12 cellular contexts compared by ENCODE assay signal in genomic region chr2:231410293-231411004, GRCh38. TPM values are rescaled to one million over a fixed set of nuclear protein-coding genes. Genes with fewer than 3 reads are reported as not detected.
DNase-seq lines count a peak whose midpoint lies in the region; ATAC-seq, FAIRE-seq and TF ChIP-seq lines count a peak whose summit lies in the region.
"Had no signal": no experiment of that assay in that cellular context is flagged by ENCODE, and none has a peak within 500 bp of the region (broad histone marks: within the 10 kb centered on the region; RNA-seq: fewer than 3 reads in every experiment).

No MANE protein-coding gene starts in this region.

- peak overlapping the region; percentile 98 for H3K18ac ChIP-seq in H1 (ENCODE audit: extremely low read depth, low read length)
- no peak overlapping the region for H3K18ac ChIP-seq in neuronal stem cell (ENCODE audit: low read length)

- TF ChIP-seq CTCF in SK-N-SH (IDR thresholded peaks at IDR 0.05): peak; percentile 47
- peak; percentile 58 for TF ChIP-seq CTCF in Loucy (conservative IDR thresholded peaks at IDR 0.05; ENCODE audit: low read length)
- TF ChIP-seq CTCF in H1 (IDR thresholded peaks at IDR 0.05; ENCODE audit: control extremely low read depth in 1 of 3, insufficient read depth in 1 of 3, low read depth in 1 of 3, low read length in 3 of 3): peak; percentile 79 to 91 (median 88)
- TF ChIP-seq CTCF in gastroesophageal sphincter (IDR thresholded peaks at IDR 0.05): no peak

- TF ChIP-seq EP300 in SK-N-SH (IDR thresholded peaks at IDR 0.05; ENCODE audit: borderline replicate concordance in 1 of 2, low read depth in 1 of 2, low read length in 1 of 2): no peak
- peak in 1 of 2 experiments; percentile 83; a peak in 1 of 3 replicates for TF ChIP-seq EP300 in H1 (IDR thresholded peaks at IDR 0.05; ENCODE audit: borderline replicate concordance in 1 of 2, low read depth in 2 of 2, low read length in 2 of 2)
- TF ChIP-seq EP300 in gastroesophageal sphincter (IDR thresholded peaks at IDR 0.05): no peak

- H3K23me2 ChIP-seq in H1 (ENCODE audit: low read depth, low read length): no peaks in the 10 kb centered on the region; the same call in 1 of the 2 replicates

- H3K9ac ChIP-seq in SK-N-SH (no peak overlapping the region), Loucy (ENCODE audit: low read depth, low read length, poor library complexity, severe bottlenecking) (no peak overlapping the region), H1 (replicated peaks in 1 of 4; ENCODE audit: extremely low read depth in 1 of 4, low read depth in 3 of 4, low read length in 3 of 4) (peak overlapping the region in 2 of 4 experiments; percentile 45 to 53; a peak in 2 of 7 replicates), neuronal stem cell (ENCODE audit: low read depth, low read length, poor library complexity) (no peak overlapping the region)

- TF ChIP-seq RAD21 in SK-N-SH (IDR thresholded peaks at IDR 0.05; ENCODE audit: low read length) (no peak), H1 (IDR thresholded peaks at IDR 0.05 in 1 of 2, conservative IDR thresholded peaks at IDR 0.05 in 1 of 2; ENCODE audit: low read depth in 2 of 2, low read length in 2 of 2) (peak; percentile 57 to 75)

- H2BK12ac ChIP-seq in H1 (ENCODE audit: low read depth, low read length) (peak overlapping the region; percentile 98; the same call in 1 of the 2 replicates), neuronal stem cell (ENCODE audit: low read length) (no peak overlapping the region)

- H3K14ac ChIP-seq in H1 (ENCODE audit: insufficient read length) (no peak overlapping the region), neuronal stem cell (ENCODE audit: low read length) (no peak overlapping the region)

- no peaks in the 10 kb centered on the region for H3K79me1 ChIP-seq in H1 (ENCODE audit: low read depth, low read length)
- no peaks in the 10 kb centered on the region for H3K79me1 ChIP-seq in neuronal stem cell (ENCODE audit: low read depth, low read length)

- H3K27ac ChIP-seq in SK-N-SH (ENCODE audit: low read depth in 2 of 2, low read length in 1 of 2) (no peak overlapping the region), H1 (ENCODE audit: low read depth, low read length) (peak overlapping the region; percentile 91), neuronal stem cell (replicated peaks; ENCODE audit: low read length) (no peak overlapping the region), gastroesophageal sphincter (no peak overlapping the region)

- H4K5ac ChIP-seq in H1 (ENCODE audit: insufficient read length, low read depth, low read length): peak overlapping the region; percentile 77

- H3K36me3 ChIP-seq in SK-N-SH (replicated peaks in 1 of 2; ENCODE audit: control insufficient read depth in 1 of 2, insufficient read depth in 2 of 2, low read length in 1 of 2): no peaks in the 10 kb centered on the region
- H3K36me3 ChIP-seq in Loucy (ENCODE audit: insufficient read depth, low read length): no peaks in the 10 kb centered on the region
- H3K36me3 ChIP-seq in H1 (ENCODE audit: control insufficient read depth in 2 of 4, insufficient read depth in 4 of 4, low read length in 3 of 4): no peaks in the 10 kb centered on the region
- H3K36me3 ChIP-seq in neuronal stem cell (replicated peaks in 1 of 2; ENCODE audit: control insufficient read depth in 2 of 2, insufficient read depth in 2 of 2, low read length in 2 of 2): no peaks in the 10 kb centered on the region
- no peaks in the 10 kb centered on the region for H3K36me3 ChIP-seq in gastroesophageal sphincter

- no peak overlapping the region for H3K56ac ChIP-seq in H1 (replicated peaks; ENCODE audit: insufficient read length, low read depth, low read length)

- H3F3A ChIP-seq in SK-N-SH (replicated peaks; ENCODE audit: insufficient read depth) (peaks cover 7% of the 10 kb centered on the region), Loucy (ENCODE audit: low read depth) (no peaks in the 10 kb centered on the region)

- H3K4me2 ChIP-seq in SK-N-SH: no peak overlapping the region
- no peak overlapping the region for H3K4me2 ChIP-seq in Loucy (ENCODE audit: low read depth, low read length, poor library complexity, severe bottlenecking)
- H3K4me2 ChIP-seq in H1 (ENCODE audit: insufficient read depth in 1 of 2, low read depth in 2 of 2, low read length in 2 of 2): peak overlapping the region; percentile 55 to 72
- no peak overlapping the region for H3K4me2 ChIP-seq in neuronal stem cell (ENCODE audit: insufficient read depth, low read length, poor library complexity, severe bottlenecking)

- H2BK5ac ChIP-seq in H1 (ENCODE audit: low read depth, low read length): peak overlapping the region; percentile 97
- no peak overlapping the region for H2BK5ac ChIP-seq in neuronal stem cell (ENCODE audit: low read length)

- peak; percentile 57 for FAIRE-seq in H1 (lab: Jason Lieb, UNC)

- peak overlapping the region; percentile 87; the same call in 1 of the 2 replicates for H4K8ac ChIP-seq in H1 (ENCODE audit: extremely low read depth, insufficient read depth, low read length)
- H4K8ac ChIP-seq in neuronal stem cell (ENCODE audit: low read depth, low read length): no peak overlapping the region

- H3K27me3 ChIP-seq in SK-N-SH (ENCODE audit: insufficient read depth) (no peaks in the 10 kb centered on the region), Loucy (ENCODE audit: insufficient read depth, low read length, poor library complexity, severe bottlenecking) (no peaks in the 10 kb centered on the region), H1 (replicated peaks in 1 of 4; ENCODE audit: control insufficient read depth in 3 of 4, extremely low read depth in 1 of 4, insufficient read depth in 3 of 4, low read length in 3 of 4) (no peaks in the 10 kb centered on the region), neuronal stem cell (ENCODE audit: control insufficient read depth in 3 of 3, insufficient read depth in 3 of 3, low read depth in 1 of 3, low read length in 3 of 3) (peaks cover 0 to 7% (median 0%) of the 10 kb centered on the region in 3 experiments), gastroesophageal sphincter (no peaks in the 10 kb centered on the region)

- H2BK15ac ChIP-seq in H1 (ENCODE audit: low read length) (peak overlapping the region; percentile 81; the same call in 1 of the 2 replicates), neuronal stem cell (ENCODE audit: low read length) (no peak overlapping the region)

- H4K20me1 ChIP-seq in SK-N-SH (ENCODE audit: insufficient read depth): no peaks in the 10 kb centered on the region
- H4K20me1 ChIP-seq in Loucy (ENCODE audit: insufficient read depth, low read length, poor library complexity, severe bottlenecking): no peaks in the 10 kb centered on the region
- H4K20me1 ChIP-seq in H1 (replicated peaks in 1 of 2; ENCODE audit: control insufficient read depth in 1 of 2, insufficient read depth in 2 of 2, low read length in 2 of 2): no peaks in the 10 kb centered on the region

- H3K23ac ChIP-seq in H1 (ENCODE audit: insufficient read length) (no peak overlapping the region), neuronal stem cell (ENCODE audit: low read depth, low read length, poor library complexity) (peak overlapping the region; percentile 21)

- POLR2A ChIA-PET in SK-N-SH (lab: Yijun Ruan, JAX): no interaction called here
- POLR2A ChIA-PET in H1 (lab: Charles Lee; ENCODE audit: partially characterized antibody): interaction anchor here (0.6 to 20.1 kb wide), 28 partner anchors 10 to 452 kb away, joined by 3 to 235 read pairs (median 4); partner anchors contain the start of genes B3GNT7 and NCL

- TF ChIP-seq POLR2A in H1 (IDR thresholded peaks at IDR 0.05; ENCODE audit: control extremely low read depth in 1 of 2, low read depth in 2 of 2, low read length in 2 of 2) (peak in 1 of 2 experiments; percentile 67; a peak in 2 of 3 replicates), gastroesophageal sphincter (IDR thresholded peaks at IDR 0.05) (no peak)

- H3K9me2 ChIP-seq in SK-N-SH (no peaks in the 10 kb centered on the region), Loucy (replicated peaks; ENCODE audit: low read depth, low read length) (no peaks in the 10 kb centered on the region)

- H3K4ac ChIP-seq in H1 (replicated peaks; ENCODE audit: insufficient read length, low read depth, low read length): peak overlapping the region; percentile 82
- H3K4ac ChIP-seq in neuronal stem cell (ENCODE audit: low read length): no peak overlapping the region

- H2BK120ac ChIP-seq in H1 (replicated peaks; ENCODE audit: low read depth, low read length): peak overlapping the region; percentile 68
- no peak overlapping the region for H2BK120ac ChIP-seq in neuronal stem cell (ENCODE audit: low read depth, low read length)

- ATAC-seq in SK-N-SH treated with all-trans-retinoic acid at 6 μM for 48 hours: no peak
- ATAC-seq in GM21515 (IDR thresholded peaks at IDR 0.05; ENCODE audit: unreplicated experiment): no peak
- ATAC-seq in gastroesophageal sphincter: no peak
- ATAC-seq: right cardiac atrium had no signal

- WGBS in SK-N-SH (ENCODE audit: low lambda C conversion rate): 93% methylated on average over 6 of the region's 6 CpGs
- 38% methylated on average over 6 of the region's 6 CpGs; no CpG with 5 or more reads in 1 of the 2 experiments for WGBS in H1 (ENCODE audit: extremely low coverage in 1 of 2, insufficient coverage in 1 of 2, insufficient read length in 1 of 2, insufficient replicate concordance in 2 of 2, low coverage in 1 of 2, low lambda C conversion rate in 2 of 2, missing lambda C conversion rate in 1 of 2), 2 experiments
- WGBS in neuronal stem cell (ENCODE audit: extremely low coverage in 2 of 2, insufficient read length in 2 of 2, insufficient replicate concordance in 1 of 2), 2 donors: no CpG with 5 or more reads among the region's 6 CpGs
- WGBS in gastroesophageal sphincter (ENCODE audit: low coverage in 1 of 2), 2 donors: 74% methylated on average over 3 of the region's 6 CpGs; no CpG with 5 or more reads in 1 of the 2 donors

- H2AK5ac ChIP-seq in H1 (ENCODE audit: low read depth, low read length): no peak overlapping the region
- no peak overlapping the region for H2AK5ac ChIP-seq in neuronal stem cell (ENCODE audit: low read depth, low read length)

- H3K79me2 ChIP-seq in SK-N-SH (ENCODE audit: insufficient read depth) (no peaks in the 10 kb centered on the region), Loucy (ENCODE audit: insufficient read depth, low read length) (no peaks in the 10 kb centered on the region), H1 (ENCODE audit: control insufficient read depth in 1 of 2, insufficient read depth in 2 of 2, low read length in 2 of 2) (no peaks in the 10 kb centered on the region)

- DNase-seq in SK-N-SH (no peak), H1 (ENCODE audit: low read depth in 1 of 2, low spot score in 2 of 2) (peak; percentile 90), neuronal stem cell (ENCODE audit: low spot score) (no peak), HPDE6-E6E7 (ENCODE audit: extremely low spot score) (no peak)
- DNase-seq: effector CD8-positive, alpha-beta T cell; NCI-H2107; right cardiac atrium had no signal

- CTCF ChIA-PET in SK-N-SH (lab: Yijun Ruan, JAX): interaction anchor here (1.6 to 17.2 kb wide), 10 partner anchors 12 to 307 kb away, joined by 6 to 302 read pairs (median 32); no protein-coding TSS in a partner anchor
- CTCF ChIA-PET in H1 (lab: Charles Lee; ENCODE audit: partially characterized antibody): interaction anchor here (0.6 to 32.5 kb wide), 36 partner anchors 6 to 546 kb away, joined by 3 to 617 read pairs (median 5); partner anchors contain the start of genes B3GNT7 and ITM2C

- H3K9me3 ChIP-seq in SK-N-SH (no peaks in the 10 kb centered on the region), Loucy (ENCODE audit: insufficient read depth, low read depth, low read length) (peaks cover 9% of the 10 kb centered on the region; the same call in 1 of the 2 replicates), H1 (ENCODE audit: insufficient read depth in 2 of 2, low read depth in 1 of 2, low read length in 1 of 2) (no peaks in the 10 kb centered on the region; a peak in 1 of 4 replicates), neuronal stem cell (replicated peaks in 1 of 2; ENCODE audit: control insufficient read depth in 2 of 2, insufficient read depth in 1 of 2, low read depth in 1 of 2, low read length in 2 of 2) (peaks cover 7 to 22% of the 10 kb centered on the region in 2 donors), gastroesophageal sphincter (no peaks in the 10 kb centered on the region)

- H4K91ac ChIP-seq in H1 (replicated peaks; ENCODE audit: insufficient read length, low read length) (peak overlapping the region; percentile 98), neuronal stem cell (ENCODE audit: low read depth, low read length, poor library complexity) (no peak overlapping the region)

- no peak overlapping the region for H2AFZ ChIP-seq in SK-N-SH (ENCODE audit: low read depth)
- H2AFZ ChIP-seq in Loucy (ENCODE audit: low read length): no peak overlapping the region
- H2AFZ ChIP-seq in H1 (ENCODE audit: low read length): no peak overlapping the region
- peak overlapping the region; percentile 69 for H2AFZ ChIP-seq in neuronal stem cell (ENCODE audit: low read length)

- peak overlapping the region; percentile 95; the same call in 1 of the 2 replicates for H2BK20ac ChIP-seq in H1 (ENCODE audit: low read length)

- H3K4me1 ChIP-seq in SK-N-SH (ENCODE audit: control insufficient read depth in 1 of 2, insufficient read depth in 2 of 2, low read depth in 1 of 2, low read length in 1 of 2) (peaks cover 5 to 10% of the 10 kb centered on the region in 2 experiments; a peak in 2 of 4 replicates), Loucy (ENCODE audit: insufficient read depth, low read length, poor library complexity, severe bottlenecking) (peaks cover 13% of the 10 kb centered on the region), H1 (replicated peaks in 1 of 4; ENCODE audit: control insufficient read depth in 3 of 4, insufficient read depth in 4 of 4, low read length in 3 of 4) (peaks cover 14 to 32% (median 23%) of the 10 kb centered on the region in 4 experiments), neuronal stem cell (ENCODE audit: control insufficient read depth in 2 of 2, insufficient read depth in 1 of 2, low read depth in 1 of 2, low read length in 2 of 2) (peaks cover 2 to 5% of the 10 kb centered on the region in 2 donors), gastroesophageal sphincter (peaks cover 0 to 24% (median 4%) of the 10 kb centered on the region in 3 donors)

- H3K4me3 ChIP-seq in SK-N-SH (ENCODE audit: low read depth in 2 of 2, low read length in 1 of 2) (no peak overlapping the region), Loucy (ENCODE audit: low read length, poor library complexity, severe bottlenecking) (no peak overlapping the region), H1 (ENCODE audit: extremely low read depth in 1 of 4, insufficient read depth in 2 of 4, low read depth in 3 of 4, low read length in 4 of 4) (peak overlapping the region in 2 of 4 experiments; percentile 29 to 62; a peak in 4 of 8 replicates), neuronal stem cell (ENCODE audit: low read length in 2 of 2) (no peak overlapping the region), gastroesophageal sphincter (no peak overlapping the region)

RNA-seq across cellular contexts. Expression of gene B3GNT7, which starts 14.9 kb away (rescaled TPM):
- polyA plus RNA-seq in SK-N-SH (2012; rRNA removed): 0.05 and 0.12 TPM in 2 replicates
- 0.04 TPM in 2 replicates for polyA plus RNA-seq in SK-N-SH (2012; cell fraction: cytosol; rRNA removed)
- 0.19 and 0.30 TPM in 2 replicates for polyA plus RNA-seq in SK-N-SH (2012; cell fraction: nucleus; rRNA removed)
- total RNA-seq in H1 (2021; fragmentation: NEBNext Ultra II Directional; extraction: Animal tissue kit (Norgen Biotek cat#: 25700)): 72.5 and 73.1 TPM in 2 replicates
- 26.4 and 27.7 TPM in 2 replicates for polyA plus RNA-seq in H1 (2011; rRNA removed)
- 15.1 TPM for polyA plus RNA-seq in H1 (2011; cell fraction: cytosol; rRNA removed)
- polyA plus RNA-seq in H1 (2011; cell fraction: nucleus; rRNA removed): 33.9 TPM
- 54.0 to 78.2 TPM (median 68.9 TPM) in 4 replicates for polyA plus RNA-seq in H1 (2012, experiment 1 of 2)
- 70.7 TPM for polyA plus RNA-seq in H1 (2012, experiment 2 of 2)
- 150 TPM for polyA plus RNA-seq in H1 (2013, experiment 1 of 2)
- 144 TPM for polyA plus RNA-seq in H1 (2013, experiment 2 of 2)
- polyA minus RNA-seq in H1 (2011; rRNA and poly(A)+ RNA removed): 19.3 and 21.6 TPM in 2 replicates
- 41.2 TPM for polyA minus RNA-seq in H1 (2011; cell fraction: cytosol; rRNA and poly(A)+ RNA removed)
- polyA minus RNA-seq in H1 (2011; cell fraction: nucleus; rRNA and poly(A)+ RNA removed): 19.9 TPM
- polyA plus RNA-seq in neuronal stem cell (2013, experiment 1 of 2): 1.0 TPM
- 0.84 TPM for polyA plus RNA-seq in neuronal stem cell (2013, experiment 2 of 2)
- total RNA-seq in gastroesophageal sphincter: 1 to 10 TPM; 3.0 to 5.7 (median 3.6) TPM
- total RNA-seq: T-helper 1 cell treated with Interleukin-12 subunit alpha and Interleukin-12 subunit beta and Interleukin-4 antibody, amounts not matched to agents 30 ng/mL and 1 ng/mL, for 36 hours had no signal

RNA-seq across cellular contexts. Expression of gene NCL, which starts 53.8 kb away (rescaled TPM):
- polyA plus RNA-seq in SK-N-SH (2012; rRNA removed) (256 and 285 TPM in 2 replicates), H1 (2011; rRNA removed) (61.2 and 61.5 TPM in 2 replicates)
- 363 and 421 TPM in 2 replicates for polyA plus RNA-seq in SK-N-SH (2012; cell fraction: cytosol; rRNA removed)
- 77.5 and 158 TPM in 2 replicates for polyA plus RNA-seq in SK-N-SH (2012; cell fraction: nucleus; rRNA removed)
- total RNA-seq in H1 (2021; fragmentation: NEBNext Ultra II Directional; extraction: Animal tissue kit (Norgen Biotek cat#: 25700)): 1,442 and 1,478 TPM in 2 replicates
- 262 TPM for polyA plus RNA-seq in H1 (2011; cell fraction: cytosol; rRNA removed)
- 125 TPM for polyA plus RNA-seq in H1 (2011; cell fraction: nucleus; rRNA removed)
- polyA plus RNA-seq in H1 (2012, experiment 1 of 2): 864 to 1,058 TPM (median 903 TPM) in 4 replicates
- polyA plus RNA-seq in H1 (2012, experiment 2 of 2): 81.1 TPM
- polyA plus RNA-seq in H1 (2013, experiment 1 of 2): 607 TPM
- 625 TPM for polyA plus RNA-seq in H1 (2013, experiment 2 of 2)
- polyA minus RNA-seq in H1 (2011; rRNA and poly(A)+ RNA removed): 73.2 and 117 TPM in 2 replicates
- polyA minus RNA-seq in H1 (2011; cell fraction: cytosol; rRNA and poly(A)+ RNA removed): 146 TPM
- polyA minus RNA-seq in H1 (2011; cell fraction: nucleus; rRNA and poly(A)+ RNA removed): 137 TPM
- 370 TPM for polyA plus RNA-seq in neuronal stem cell (2013, experiment 1 of 2)
- 367 TPM for polyA plus RNA-seq in neuronal stem cell (2013, experiment 2 of 2)
- 100 to 1,000 TPM; 106 to 163 (median 147) TPM for total RNA-seq in gastroesophageal sphincter

Comparison
In these comparisons a context has a peak if more than half of its experiments do, and no peak if none do; other contexts are left out.
1. DNase-seq: peak in H1 (2 of 2); none in SK-N-SH (single experiment), neuronal stem cell (single experiment) and HPDE6-E6E7 (single experiment).
2. H3K4me2 ChIP-seq: peak in H1 (2 of 2); none in SK-N-SH (single experiment), Loucy (single experiment) and neuronal stem cell (single experiment).
3. CTCF ChIP-seq: peak in SK-N-SH (single experiment), Loucy (single experiment) and H1 (3 of 3); none in gastroesophageal sphincter (0 of 4).
4. RNA of gene B3GNT7, which starts 14.9 kb away (total RNA-seq): 72.5 to 73.1 TPM in H1; 3.0 to 5.7 TPM in gastroesophageal sphincter; every median in the first group is over 10 times any median in the second.
5. Of the 17 proteins assayed by ChIP-seq in both H1 and SK-N-SH: peak only in H1: JUND, MAX, POLR2AphosphoS5, RAD21, TAF1, TCF12 and 2 more; only in SK-N-SH: none; in both: CTCF; in neither: 7; mixed calls (peak in some experiments, not most) for 1.